In genomic region chr9:136104488-136104800, GRCh38 we compare ENCODE assay signal across 15 cellular contexts. TPM values are rescaled to one million over a fixed set of nuclear protein-coding genes. Genes with fewer than 3 reads are reported as not detected.
DNase-seq lines count a peak whose midpoint lies in the region; ATAC-seq and TF ChIP-seq lines count a peak whose summit lies in the region.
"Had no signal": no experiment of that assay in that cellular context is flagged by ENCODE, and none has a peak within 500 bp of the region (broad histone marks: within the 10 kb centered on the region; RNA-seq: fewer than 3 reads in every experiment).

No MANE protein-coding gene starts in this region.

- no peak overlapping the region for H2BK5ac ChIP-seq in neuronal stem cell (ENCODE audit: low read length)

- H3K4me1 ChIP-seq in HAP-1 (peaks cover 23% of the 10 kb centered on the region), neuronal stem cell (ENCODE audit: control insufficient read depth in 2 of 2, insufficient read depth in 1 of 2, low read depth in 1 of 2, low read length in 2 of 2) (peaks cover 28 to 51% of the 10 kb centered on the region in 2 donors)

- no peak overlapping the region for H3K4me3 ChIP-seq in HAP-1
- H3K4me3 ChIP-seq in neuronal stem cell (ENCODE audit: low read length in 2 of 2): no peak overlapping the region

- no CpG with 5 or more reads among the region's 1 CpG for WGBS in neuronal stem cell (ENCODE audit: extremely low coverage in 2 of 2, insufficient read length in 2 of 2, insufficient replicate concordance in 1 of 2), 2 donors

- peak overlapping the region; percentile 42 for H3K18ac ChIP-seq in neuronal stem cell (ENCODE audit: low read length)

- peaks cover 2% of the 10 kb centered on the region for H3K36me3 Mint-ChIP-seq in activated naive CD4-positive, alpha-beta T cell treated with anti-CD3 and anti-CD28 coated beads, Interleukin-2, amount 10 ng/mL, durations not matched to agents 7 days and 5 days
- peaks cover 0 to 15% of the 10 kb centered on the region in 2 donors for H3K36me3 Mint-ChIP-seq in activated naive CD4-positive, alpha-beta T cell treated with anti-CD3 and anti-CD28 coated beads, Interleukin-2, amount 50 U/mL, for 72 hours
- no peaks in the 10 kb centered on the region for H3K36me3 Mint-ChIP-seq in brain
- H3K36me3 Mint-ChIP-seq: CD8-positive, alpha-beta T cell; IgD-negative memory B cell had no signal

- H3K4me2 ChIP-seq in neuronal stem cell (ENCODE audit: insufficient read depth, low read length, poor library complexity, severe bottlenecking): no peak overlapping the region

- H3K9me3 Mint-ChIP-seq in activated naive CD4-positive, alpha-beta T cell treated with anti-CD3 and anti-CD28 coated beads, Interleukin-2, amount 10 ng/mL, durations not matched to agents 7 days and 5 days: no peaks in the 10 kb centered on the region
- no peaks in the 10 kb centered on the region for H3K9me3 Mint-ChIP-seq in activated naive CD4-positive, alpha-beta T cell treated with anti-CD3 and anti-CD28 coated beads, Interleukin-2, amount 50 U/mL, for 72 hours
- no peaks in the 10 kb centered on the region for H3K9me3 Mint-ChIP-seq in brain
- H3K9me3 Mint-ChIP-seq: CD8-positive, alpha-beta T cell; IgD-negative memory B cell had no signal

- H3K23ac ChIP-seq in neuronal stem cell (ENCODE audit: low read depth, low read length, poor library complexity): no peak overlapping the region

- no peak overlapping the region for H3K9ac ChIP-seq in neuronal stem cell (ENCODE audit: low read depth, low read length, poor library complexity)

- no peak overlapping the region for H3K14ac ChIP-seq in neuronal stem cell (ENCODE audit: low read length)

- no peak for TF ChIP-seq CTCF in brain (conservative IDR thresholded peaks at IDR 0.05)

- no peak overlapping the region for H3K4ac ChIP-seq in neuronal stem cell (ENCODE audit: low read length)

- peaks cover 42% of the 10 kb centered on the region for H3K4me1 Mint-ChIP-seq in activated naive CD4-positive, alpha-beta T cell treated with anti-CD3 and anti-CD28 coated beads, Interleukin-2, amount 10 ng/mL, durations not matched to agents 7 days and 5 days
- peaks cover 63% of the 10 kb centered on the region for H3K4me1 Mint-ChIP-seq in brain

- peak overlapping the region; percentile 96 for H2AK5ac ChIP-seq in neuronal stem cell (ENCODE audit: low read depth, low read length)

- H2AFZ ChIP-seq in neuronal stem cell (ENCODE audit: low read length): no peak overlapping the region

- no peak overlapping the region for H3K27ac ChIP-seq in neuronal stem cell (replicated peaks; ENCODE audit: low read length)

- H4K8ac ChIP-seq in neuronal stem cell (ENCODE audit: low read depth, low read length): no peak overlapping the region

- peaks cover 2% of the 10 kb centered on the region for H3K79me1 ChIP-seq in neuronal stem cell (ENCODE audit: low read depth, low read length)

- H3K9me3 ChIP-seq in HAP-1: no peaks in the 10 kb centered on the region
- no peaks in the 10 kb centered on the region for H3K9me3 ChIP-seq in neuronal stem cell (replicated peaks in 1 of 2; ENCODE audit: control insufficient read depth in 2 of 2, insufficient read depth in 1 of 2, low read depth in 1 of 2, low read length in 2 of 2)

- H3K36me3 ChIP-seq in HAP-1 (replicated peaks) (no peaks in the 10 kb centered on the region), neuronal stem cell (replicated peaks in 1 of 2; ENCODE audit: control insufficient read depth in 2 of 2, insufficient read depth in 2 of 2, low read length in 2 of 2) (no peaks in the 10 kb centered on the region)

- CTCF ChIA-PET in activated naive CD4-positive, alpha-beta T cell treated with anti-CD3 and anti-CD28 coated beads, Interleukin-2, amount 10 ng/mL, durations not matched to agents 7 days and 5 days (lab: Charles Lee): interaction anchor here (3.6 kb wide), 1 partner anchor 19 kb away, joined by 14 read pairs; no protein-coding TSS in a partner anchor

- ATAC-seq in activated naive CD4-positive, alpha-beta T cell treated with anti-CD3 and anti-CD28 coated beads, Interleukin-2, amount 50 U/mL, for 72 hours: no peak
- ATAC-seq in HG02973 (IDR thresholded peaks at IDR 0.05; ENCODE audit: unreplicated experiment) (no peak), GM21786 (IDR thresholded peaks at IDR 0.05; ENCODE audit: unreplicated experiment) (no peak)
- ATAC-seq: CD8-positive, alpha-beta T cell had no signal

- H2BK120ac ChIP-seq in neuronal stem cell (ENCODE audit: low read depth, low read length): peak overlapping the region; percentile 56

- in situ Hi-C loops in HAP-1 (cut with MboI; ENCODE audit: low sequenced_read_pairs): no loop called here

- H3K27me3 ChIP-seq in HAP-1 (ENCODE audit: low read depth): no peaks in the 10 kb centered on the region
- peaks cover 0 to 14% (median 0%) of the 10 kb centered on the region in 3 experiments for H3K27me3 ChIP-seq in neuronal stem cell (ENCODE audit: control insufficient read depth in 3 of 3, insufficient read depth in 3 of 3, low read depth in 1 of 3, low read length in 3 of 3)

- peak overlapping the region; percentile 82 for H2BK15ac ChIP-seq in neuronal stem cell (ENCODE audit: low read length)

- DNase-seq in activated naive CD4-positive, alpha-beta T cell treated with anti-CD3 and anti-CD28 coated beads, Interleukin-2, amount 10 ng/mL, durations not matched to agents 7 days and 5 days: no peak
- no peak for DNase-seq in activated naive CD4-positive, alpha-beta T cell treated with anti-CD3 and anti-CD28 coated beads, Interleukin-2, amount 50 U/mL, for 72 hours (ENCODE audit: low spot score in 2 of 2)
- peak; percentile 57 to 68 for DNase-seq in HAP-1 (ENCODE audit: low spot score in 2 of 2)
- DNase-seq in neuronal stem cell (ENCODE audit: low spot score): no peak
- no peak for DNase-seq in NCI-H2227 treated with DMSO at 0.1 percent for 48 hours (lab: John Stamatoyannopoulos, UW)
- DNase-seq: CD8-positive, alpha-beta T cell; GF-D8; HCEC 1CT; KG1 had no signal

- H3K27me3 Mint-ChIP-seq in activated naive CD4-positive, alpha-beta T cell treated with anti-CD3 and anti-CD28 coated beads, Interleukin-2, amount 10 ng/mL, durations not matched to agents 7 days and 5 days: peaks cover 10% of the 10 kb centered on the region
- H3K27me3 Mint-ChIP-seq in brain: peaks cover 7% of the 10 kb centered on the region
- H3K27me3 Mint-ChIP-seq: B cell, IgD-negative memory B cell had no signal

- H3K4me3 Mint-ChIP-seq in activated naive CD4-positive, alpha-beta T cell treated with anti-CD3 and anti-CD28 coated beads, Interleukin-2, amount 10 ng/mL, durations not matched to agents 7 days and 5 days: no peak overlapping the region
- no peak overlapping the region for H3K4me3 Mint-ChIP-seq in brain
- H3K4me3 Mint-ChIP-seq: B cell; CD8-positive, alpha-beta T cell had no signal

- H3K27ac Mint-ChIP-seq in activated naive CD4-positive, alpha-beta T cell treated with anti-CD3 and anti-CD28 coated beads, Interleukin-2, amount 10 ng/mL, durations not matched to agents 7 days and 5 days: peak overlapping the region; percentile 24
- no peak overlapping the region for H3K27ac Mint-ChIP-seq in activated naive CD4-positive, alpha-beta T cell treated with anti-CD3 and anti-CD28 coated beads, Interleukin-2, amount 50 U/mL, for 72 hours
- H3K27ac Mint-ChIP-seq in brain: peak overlapping the region in 3 of 5 experiments; percentile 63 to 94 (median 64)
- H3K27ac Mint-ChIP-seq: B cell, CD14-positive monocyte, IgD-negative memory B cell had no signal

- H2BK12ac ChIP-seq in neuronal stem cell (ENCODE audit: low read length): no peak overlapping the region

- H4K91ac ChIP-seq in neuronal stem cell (ENCODE audit: low read depth, low read length, poor library complexity): no peak overlapping the region

RNA-seq across cellular contexts. Expression of gene NACC2, which starts 9.4 kb away (rescaled TPM):
- 10 to 100 TPM in 1 of 2 donors, 1 to 10 TPM in 1; 4.5 to 10.0 TPM for total RNA-seq in activated naive CD4-positive, alpha-beta T cell treated with anti-CD3 and anti-CD28 coated beads, Interleukin-2, amount 50 U/mL, for 72 hours
- 20.6 TPM for polyA plus RNA-seq in brain (ENCODE audit: insufficient read depth, low read depth, low replicate concordance)
- polyA plus RNA-seq in neuronal stem cell (2013, experiment 1 of 2): 4.9 TPM
- polyA plus RNA-seq in neuronal stem cell (2013, experiment 2 of 2): 5.0 TPM

RNA-seq across cellular contexts. Expression of gene TMEM250, which starts 14.2 kb away (rescaled TPM):
- total RNA-seq in activated naive CD4-positive, alpha-beta T cell treated with anti-CD3 and anti-CD28 coated beads, Interleukin-2, amount 50 U/mL, for 72 hours: 10 to 100 TPM; 13.3 to 26.2 TPM
- polyA plus RNA-seq in brain (ENCODE audit: insufficient read depth, low read depth, low replicate concordance): 36.6 TPM
- polyA plus RNA-seq in neuronal stem cell (2013, experiment 1 of 2): 23.6 TPM
- 22.7 TPM for polyA plus RNA-seq in neuronal stem cell (2013, experiment 2 of 2)

Comparison
In these comparisons a context has a peak if more than half of its experiments do, and no peak if none do; other contexts are left out.
1. H3K27ac Mint-ChIP-seq: peak in activated naive CD4-positive, alpha-beta T cell treated with anti-CD3 and anti-CD28 coated beads, Interleukin-2, amount 10 ng/mL, durations not matched to agents 7 days and 5 days (single experiment) and brain (3 of 5); none in activated naive CD4-positive, alpha-beta T cell treated with anti-CD3 and anti-CD28 coated beads, Interleukin-2, amount 50 U/mL, for 72 hours (0 of 2).
2. DNase-seq: peak in HAP-1 (2 of 2); none in activated naive CD4-positive, alpha-beta T cell treated with anti-CD3 and anti-CD28 coated beads, Interleukin-2, amount 10 ng/mL, durations not matched to agents 7 days and 5 days (single experiment), activated naive CD4-positive, alpha-beta T cell treated with anti-CD3 and anti-CD28 coated beads, Interleukin-2, amount 50 U/mL, for 72 hours (0 of 2), neuronal stem cell (single experiment) and NCI-H2227 treated with DMSO at 0.1 percent for 48 hours (single experiment).